ENCODE assay signal across 12 cellular contexts in genomic region chr22:30217698-30218565, GRCh38. TPM values are rescaled to one million over a fixed set of nuclear protein-coding genes. Genes with fewer than 3 reads are reported as not detected.
DNase-seq lines count a peak whose midpoint lies in the region; ATAC-seq and TF ChIP-seq lines count a peak whose summit lies in the region.
"Had no signal": no experiment of that assay in that cellular context is flagged by ENCODE, and none has a peak within 500 bp of the region (broad histone marks: within the 10 kb centered on the region; RNA-seq: fewer than 3 reads in every experiment).

No MANE protein-coding gene starts in this region.

- no peak overlapping the region for H3K4me3 Mint-ChIP-seq in activated naive CD4-positive, alpha-beta T cell treated with anti-CD3 and anti-CD28 coated beads, Interleukin-2, amount 10 ng/mL, durations not matched to agents 7 days and 5 days
- no peak overlapping the region for H3K4me3 Mint-ChIP-seq in activated naive CD4-positive, alpha-beta T cell treated with anti-CD3 and anti-CD28 coated beads for 36 hours
- H3K4me3 Mint-ChIP-seq in activated T-helper 17 cell treated with anti-CD3 and anti-CD28 coated beads, Interleukin-2, amount 50 U/mL, for 72 hours = no peak overlapping the region
- H3K4me3 Mint-ChIP-seq: type B pancreatic cell had no signal

- no peak for TF ChIP-seq CTCF in thoracic aorta (IDR thresholded peaks at IDR 0.05)

- peaks cover 89% of the 10 kb centered on the region for H3K4me1 Mint-ChIP-seq in activated naive CD4-positive, alpha-beta T cell treated with anti-CD3 and anti-CD28 coated beads, Interleukin-2, amount 10 ng/mL, durations not matched to agents 7 days and 5 days
- H3K4me1 Mint-ChIP-seq in activated naive CD4-positive, alpha-beta T cell treated with anti-CD3 and anti-CD28 coated beads for 36 hours (ENCODE audit: low read depth) = peaks cover 45% of the 10 kb centered on the region
- H3K4me1 Mint-ChIP-seq in activated T-helper 17 cell treated with anti-CD3 and anti-CD28 coated beads, Interleukin-2, amount 50 U/mL, for 72 hours = peaks cover 43% of the 10 kb centered on the region

- no peak for DNase-seq in activated naive CD4-positive, alpha-beta T cell treated with anti-CD3 and anti-CD28 coated beads, Interleukin-2, amount 10 ng/mL, durations not matched to agents 7 days and 5 days
- no peak for DNase-seq in activated naive CD4-positive, alpha-beta T cell treated with anti-CD3 and anti-CD28 coated beads for 36 hours
- DNase-seq in medulla oblongata (ENCODE audit: extremely low spot score) (peak; percentile 67), thoracic aorta (ENCODE audit: low spot score) (peak; percentile 37), NCI-H2227 treated with DMSO at 0.1 percent for 48 hours (lab: John Stamatoyannopoulos, UW) (no peak), NCI-H82 treated with DMSO at 0.1 percent for 48 hours (lab: John Stamatoyannopoulos, UW; ENCODE audit: unreplicated experiment) (no peak)
- DNase-seq: Kasumi-1, Peyer's patch, sigmoid colon had no signal

- peak overlapping the region; percentile 56 for H3K4me3 ChIP-seq in thoracic aorta
- H3K4me3 ChIP-seq: Peyer's patch, sigmoid colon had no signal

- no peaks in the 10 kb centered on the region for H3K9me3 Mint-ChIP-seq in activated naive CD4-positive, alpha-beta T cell treated with anti-CD3 and anti-CD28 coated beads, Interleukin-2, amount 10 ng/mL, durations not matched to agents 7 days and 5 days
- no peaks in the 10 kb centered on the region for H3K9me3 Mint-ChIP-seq in activated naive CD4-positive, alpha-beta T cell treated with anti-CD3 and anti-CD28 coated beads for 36 hours
- H3K9me3 Mint-ChIP-seq in activated T-helper 17 cell treated with anti-CD3 and anti-CD28 coated beads, Interleukin-2, amount 50 U/mL, for 72 hours = no peaks in the 10 kb centered on the region
- H3K9me3 Mint-ChIP-seq: type B pancreatic cell had no signal

- H3K9me3 ChIP-seq in thoracic aorta = no peaks in the 10 kb centered on the region
- H3K9me3 ChIP-seq: Peyer's patch, sigmoid colon had no signal

- H3K36me3 ChIP-seq in thoracic aorta = no peaks in the 10 kb centered on the region
- H3K36me3 ChIP-seq: Peyer's patch, sigmoid colon had no signal

- H3K4me1 ChIP-seq in thoracic aorta (ENCODE audit: control insufficient read depth in 1 of 2, low read depth in 2 of 2) = peaks cover 6 to 19% of the 10 kb centered on the region in 2 donors

- peaks cover 6% of the 10 kb centered on the region for H3K27me3 Mint-ChIP-seq in activated naive CD4-positive, alpha-beta T cell treated with anti-CD3 and anti-CD28 coated beads, Interleukin-2, amount 10 ng/mL, durations not matched to agents 7 days and 5 days
- no peaks in the 10 kb centered on the region for H3K27me3 Mint-ChIP-seq in activated naive CD4-positive, alpha-beta T cell treated with anti-CD3 and anti-CD28 coated beads for 36 hours (ENCODE audit: low read depth)
- no peaks in the 10 kb centered on the region for H3K27me3 Mint-ChIP-seq in activated T-helper 17 cell treated with anti-CD3 and anti-CD28 coated beads, Interleukin-2, amount 50 U/mL, for 72 hours

- H3K27me3 ChIP-seq in thoracic aorta (replicated peaks; ENCODE audit: insufficient read depth) = no peaks in the 10 kb centered on the region
- H3K27me3 ChIP-seq: Peyer's patch had no signal

- CTCF ChIA-PET in activated naive CD4-positive, alpha-beta T cell treated with anti-CD3 and anti-CD28 coated beads, Interleukin-2, amount 10 ng/mL, durations not matched to agents 7 days and 5 days (lab: Charles Lee) = no interaction called here
- CTCF ChIA-PET in activated naive CD4-positive, alpha-beta T cell treated with anti-CD3 and anti-CD28 coated beads for 36 hours (lab: Charles Lee) = interaction anchor here (1.0 kb wide), 1 partner anchor 40 kb away, joined by 3 read pairs; no protein-coding TSS in a partner anchor

- H3K36me3 Mint-ChIP-seq in activated naive CD4-positive, alpha-beta T cell treated with anti-CD3 and anti-CD28 coated beads, Interleukin-2, amount 10 ng/mL, durations not matched to agents 7 days and 5 days = peaks cover 3% of the 10 kb centered on the region
- H3K36me3 Mint-ChIP-seq in activated naive CD4-positive, alpha-beta T cell treated with anti-CD3 and anti-CD28 coated beads for 36 hours (ENCODE audit: low read depth) = no peaks in the 10 kb centered on the region
- H3K36me3 Mint-ChIP-seq in activated T-helper 17 cell treated with anti-CD3 and anti-CD28 coated beads, Interleukin-2, amount 50 U/mL, for 72 hours (ENCODE audit: low read depth) = no peaks in the 10 kb centered on the region
- H3K36me3 Mint-ChIP-seq: type B pancreatic cell had no signal

- ATAC-seq in activated T-helper 17 cell treated with anti-CD3 and anti-CD28 coated beads, Interleukin-2, amount 50 U/mL, for 72 hours (replicated peaks) = no peak
- ATAC-seq in thoracic aorta (ENCODE audit: insufficient number of reproducible peaks, low FRiP score, low read depth) (peak; percentile 56), HG03520 (IDR thresholded peaks at IDR 0.05; ENCODE audit: unreplicated experiment) (no peak)

- H3K27ac ChIP-seq in thoracic aorta = peak overlapping the region; percentile 32 to 83
- H3K27ac ChIP-seq: Peyer's patch, sigmoid colon had no signal

- H3K27ac Mint-ChIP-seq in activated naive CD4-positive, alpha-beta T cell treated with anti-CD3 and anti-CD28 coated beads, Interleukin-2, amount 10 ng/mL, durations not matched to agents 7 days and 5 days = peak overlapping the region; percentile 65
- H3K27ac Mint-ChIP-seq in activated naive CD4-positive, alpha-beta T cell treated with anti-CD3 and anti-CD28 coated beads for 36 hours = no peak overlapping the region
- peak overlapping the region; percentile 38 for H3K27ac Mint-ChIP-seq in activated T-helper 17 cell treated with anti-CD3 and anti-CD28 coated beads, Interleukin-2, amount 50 U/mL, for 72 hours
- H3K27ac Mint-ChIP-seq: type B pancreatic cell had no signal

- intact Hi-C loops in activated naive CD4-positive, alpha-beta T cell treated with anti-CD3 and anti-CD28 coated beads for 36 hours (cut with micrococcal nuclease) = no loop called here

RNA-seq across cellular contexts. Expression of gene LIF, which starts 28.6 kb away (rescaled TPM):
- 100 to 1,000 TPM; 111 to 115 TPM for total RNA-seq in activated naive CD4-positive, alpha-beta T cell treated with anti-CD3 and anti-CD28 coated beads for 36 hours
- 100 to 1,000 TPM; 175 to 300 TPM for total RNA-seq in activated T-helper 17 cell treated with anti-CD3 and anti-CD28 coated beads, Interleukin-2, amount 50 U/mL, for 72 hours
- 10 to 100 TPM in 1 of 2 donors, 1 to 10 TPM in 1; 1.4 to 11.3 TPM for total RNA-seq in thoracic aorta

RNA-seq across cellular contexts. Expression of gene OSM, which starts 48.7 kb away (rescaled TPM):
- 10 to 100 TPM in 1 of 2 experiments, 1 to 10 TPM in 1; 8.9 to 11.2 TPM for total RNA-seq in activated naive CD4-positive, alpha-beta T cell treated with anti-CD3 and anti-CD28 coated beads for 36 hours
- total RNA-seq in activated T-helper 17 cell treated with anti-CD3 and anti-CD28 coated beads, Interleukin-2, amount 50 U/mL, for 72 hours = 10 to 100 TPM; 41.1 to 88.6 TPM
- total RNA-seq in thoracic aorta = 10 to 100 TPM in 1 of 2 donors, 1 to 10 TPM in 1; 3.5 to 27.1 TPM
- total RNA-seq: Peyer's patch had no signal

Comparison
In these comparisons a context has a peak if more than half of its experiments do, and no peak if none do; other contexts are left out.
1. DNase-seq: peak in medulla oblongata (single experiment) and thoracic aorta (single experiment); none in activated naive CD4-positive, alpha-beta T cell treated with anti-CD3 and anti-CD28 coated beads, Interleukin-2, amount 10 ng/mL, durations not matched to agents 7 days and 5 days (single experiment), activated naive CD4-positive, alpha-beta T cell treated with anti-CD3 and anti-CD28 coated beads for 36 hours (single experiment), NCI-H2227 treated with DMSO at 0.1 percent for 48 hours (single experiment) and NCI-H82 treated with DMSO at 0.1 percent for 48 hours (single experiment).
2. RNA of gene LIF, which starts 28.6 kb away (total RNA-seq): 175 to 300 TPM in activated T-helper 17 cell treated with anti-CD3 and anti-CD28 coated beads, Interleukin-2, amount 50 U/mL, for 72 hours and 111 to 115 TPM in activated naive CD4-positive, alpha-beta T cell treated with anti-CD3 and anti-CD28 coated beads for 36 hours; 1.4 to 11.3 TPM in thoracic aorta; every median in the first group is over 4 times any median in the second.